ENCODE assay signal across 10 cellular contexts in genomic region chr19:2575734-2576481, GRCh38.
A peak's percentile ranks its signal among the peaks of the same experiment; 100 is the strongest.
DNase-seq lines count a peak whose midpoint lies in the region; TF ChIP-seq lines count a peak whose summit lies in the region.
"Had no signal": no experiment of that assay in that cellular context is flagged by ENCODE, and none has a peak within 500 bp of the region (broad histone marks: within the 10 kb centered on the region; RNA-seq: fewer than 3 reads in every experiment).

No MANE protein-coding gene starts in this region.

- H3K27ac ChIP-seq in substantia nigra (ENCODE audit: low read depth, low read length, poor library complexity, severe bottlenecking): no peak overlapping the region
- H3K27ac ChIP-seq: PC-9 had no signal

- intact Hi-C loops in posterior vena cava (cut with DNase I): loop anchor here in 1 of 2 donors (5.0 kb wide), 2 partner anchors 34 to 36 kb away; no protein-coding TSS in a partner anchor

- DNase-seq in AG09319 (ENCODE audit: extremely low read depth, low read depth) (peak; percentile 78), NCI-H2171 (lab: John Stamatoyannopoulos, UW) (peak; percentile 68), fibroblast of the aortic adventitia (ENCODE audit: low read depth) (peak; percentile 95), posterior vena cava (ENCODE audit: low spot score) (peak; percentile 97), NCI-H524 (lab: John Stamatoyannopoulos, UW) (no peak), retina (no peak), substantia nigra (lab: John Stamatoyannopoulos, UW) (no peak), NAMALWA (ENCODE audit: low spot score) (no peak)
- DNase-seq: Karpas-422, PC-9 had no signal

- TF ChIP-seq CTCF in AG09319 (IDR thresholded peaks at IDR 0.05; ENCODE audit: low read depth, low read length) (no peak), fibroblast of the aortic adventitia (IDR thresholded peaks at IDR 0.05; ENCODE audit: insufficient read depth, low read length) (no peak)

- H3K4me3 ChIP-seq in fibroblast of the aortic adventitia (ENCODE audit: low read depth, low read length): no peak overlapping the region
- H3K4me3 ChIP-seq: PC-9 had no signal

Comparison
In these comparisons a context has a peak if more than half of its experiments do, and no peak if none do; other contexts are left out.
1. DNase-seq: peak in AG09319 (single experiment), NCI-H2171 (single experiment), fibroblast of the aortic adventitia (single experiment) and posterior vena cava (single experiment); none in NCI-H524 (0 of 2), retina (single experiment), substantia nigra (0 of 49) and NAMALWA (single experiment).